Comparison of ENCODE assay signal across 1 cellular context in the genomic region with DNA sequence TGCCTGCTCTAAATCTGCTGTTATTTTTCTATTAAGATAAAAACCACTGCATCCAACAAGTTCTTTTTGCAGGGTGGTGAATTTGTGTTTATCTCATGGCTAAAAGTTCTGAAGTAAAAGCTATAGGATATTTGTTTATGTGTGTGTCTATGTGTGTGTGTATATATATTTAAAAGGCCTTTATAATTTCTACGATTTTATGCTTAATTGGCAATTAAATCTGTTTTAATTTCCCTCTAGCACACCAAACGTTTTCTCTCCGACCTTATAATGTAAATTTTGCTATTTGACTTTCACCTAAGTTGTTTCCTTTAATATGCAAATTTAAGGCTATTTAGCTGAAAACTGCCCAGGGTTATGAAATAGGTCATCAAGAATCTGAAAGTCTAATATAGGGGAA.
TF ChIP-seq lines count a peak whose summit lies in the region.

No MANE protein-coding gene starts in this region.

TF ChIP-seq in HCT116, 20 proteins besides CTCF, POLR2A, EP300 and RAD21 (continued from another document):
- TF ChIP-seq, protein P1, sequence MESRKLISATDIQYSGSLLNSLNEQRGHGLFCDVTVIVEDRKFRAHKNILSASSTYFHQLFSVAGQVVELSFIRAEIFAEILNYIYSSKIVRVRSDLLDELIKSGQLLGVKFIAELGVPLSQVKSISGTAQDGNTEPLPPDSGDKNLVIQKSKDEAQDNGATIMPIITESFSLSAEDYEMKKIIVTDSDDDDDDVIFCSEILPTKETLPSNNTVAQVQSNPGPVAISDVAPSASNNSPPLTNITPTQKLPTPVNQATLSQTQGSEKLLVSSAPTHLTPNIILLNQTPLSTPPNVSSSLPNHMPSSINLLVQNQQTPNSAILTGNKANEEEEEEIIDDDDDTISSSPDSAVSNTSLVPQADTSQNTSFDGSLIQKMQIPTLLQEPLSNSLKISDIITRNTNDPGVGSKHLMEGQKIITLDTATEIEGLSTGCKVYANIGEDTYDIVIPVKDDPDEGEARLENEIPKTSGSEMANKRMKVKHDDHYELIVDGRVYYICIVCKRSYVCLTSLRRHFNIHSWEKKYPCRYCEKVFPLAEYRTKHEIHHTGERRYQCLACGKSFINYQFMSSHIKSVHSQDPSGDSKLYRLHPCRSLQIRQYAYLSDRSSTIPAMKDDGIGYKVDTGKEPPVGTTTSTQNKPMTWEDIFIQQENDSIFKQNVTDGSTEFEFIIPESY (IDR thresholded peaks at IDR 0.05; ENCODE audit: extremely low read depth, insufficient replicate concordance, low read length): no peak
- TF ChIP-seq, protein P2, sequence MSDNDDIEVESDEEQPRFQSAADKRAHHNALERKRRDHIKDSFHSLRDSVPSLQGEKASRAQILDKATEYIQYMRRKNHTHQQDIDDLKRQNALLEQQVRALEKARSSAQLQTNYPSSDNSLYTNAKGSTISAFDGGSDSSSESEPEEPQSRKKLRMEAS (IDR thresholded peaks at IDR 0.05): no peak
- TF ChIP-seq POLR2AphosphoS5 (IDR thresholded peaks at IDR 0.05; ENCODE audit: low read depth, low read length) (no peak), FOSL1 (IDR thresholded peaks at IDR 0.05; ENCODE audit: low read depth) (no peak), ZNF274 (IDR thresholded peaks at IDR 0.05; ENCODE audit: low read depth, low read length) (no peak), CEBPB (IDR thresholded peaks at IDR 0.05; ENCODE audit: low read depth) (no peak)
- TF ChIP-seq, protein P3, sequence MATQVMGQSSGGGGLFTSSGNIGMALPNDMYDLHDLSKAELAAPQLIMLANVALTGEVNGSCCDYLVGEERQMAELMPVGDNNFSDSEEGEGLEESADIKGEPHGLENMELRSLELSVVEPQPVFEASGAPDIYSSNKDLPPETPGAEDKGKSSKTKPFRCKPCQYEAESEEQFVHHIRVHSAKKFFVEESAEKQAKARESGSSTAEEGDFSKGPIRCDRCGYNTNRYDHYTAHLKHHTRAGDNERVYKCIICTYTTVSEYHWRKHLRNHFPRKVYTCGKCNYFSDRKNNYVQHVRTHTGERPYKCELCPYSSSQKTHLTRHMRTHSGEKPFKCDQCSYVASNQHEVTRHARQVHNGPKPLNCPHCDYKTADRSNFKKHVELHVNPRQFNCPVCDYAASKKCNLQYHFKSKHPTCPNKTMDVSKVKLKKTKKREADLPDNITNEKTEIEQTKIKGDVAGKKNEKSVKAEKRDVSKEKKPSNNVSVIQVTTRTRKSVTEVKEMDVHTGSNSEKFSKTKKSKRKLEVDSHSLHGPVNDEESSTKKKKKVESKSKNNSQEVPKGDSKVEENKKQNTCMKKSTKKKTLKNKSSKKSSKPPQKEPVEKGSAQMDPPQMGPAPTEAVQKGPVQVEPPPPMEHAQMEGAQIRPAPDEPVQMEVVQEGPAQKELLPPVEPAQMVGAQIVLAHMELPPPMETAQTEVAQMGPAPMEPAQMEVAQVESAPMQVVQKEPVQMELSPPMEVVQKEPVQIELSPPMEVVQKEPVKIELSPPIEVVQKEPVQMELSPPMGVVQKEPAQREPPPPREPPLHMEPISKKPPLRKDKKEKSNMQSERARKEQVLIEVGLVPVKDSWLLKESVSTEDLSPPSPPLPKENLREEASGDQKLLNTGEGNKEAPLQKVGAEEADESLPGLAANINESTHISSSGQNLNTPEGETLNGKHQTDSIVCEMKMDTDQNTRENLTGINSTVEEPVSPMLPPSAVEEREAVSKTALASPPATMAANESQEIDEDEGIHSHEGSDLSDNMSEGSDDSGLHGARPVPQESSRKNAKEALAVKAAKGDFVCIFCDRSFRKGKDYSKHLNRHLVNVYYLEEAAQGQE (IDR thresholded peaks at IDR 0.05; ENCODE audit: low read depth): no peak
